ENCODE assay signal across 8 cellular contexts in the genomic region with DNA sequence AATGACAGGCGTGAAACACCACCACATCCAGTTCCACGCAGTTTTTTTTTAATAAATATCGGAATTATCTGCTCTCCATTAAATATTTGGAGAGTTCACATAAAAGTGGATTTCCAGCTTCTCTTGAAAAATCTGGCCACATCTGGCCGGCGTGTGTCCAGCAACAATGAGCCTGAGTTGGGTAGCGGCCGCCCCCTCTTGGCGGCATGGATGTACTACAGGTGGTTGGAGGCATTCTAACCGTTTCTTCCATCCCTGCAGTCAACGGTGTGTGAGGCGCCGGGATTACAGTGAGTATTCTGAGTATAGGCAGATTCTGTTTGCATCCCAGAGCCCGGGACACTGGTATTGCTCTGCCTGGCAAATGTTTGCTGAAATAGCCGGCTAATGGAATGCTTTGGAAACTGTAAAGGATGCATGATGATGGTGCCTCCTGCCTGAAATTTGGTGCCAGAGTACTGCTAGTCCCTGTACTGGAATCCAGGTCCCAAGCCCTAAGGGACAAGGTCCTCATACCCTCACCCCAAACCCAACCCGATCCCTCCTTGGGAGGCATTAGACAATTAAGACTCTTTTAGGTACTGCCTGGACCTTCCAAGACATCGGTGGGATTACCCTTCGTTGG. TPM values are rescaled to one million over a fixed set of nuclear protein-coding genes. Genes with fewer than 3 reads are reported as not detected.
A peak's percentile ranks its signal among the peaks of the same experiment; 100 is the strongest.
DNase-seq lines count a peak whose midpoint lies in the region; ATAC-seq and TF ChIP-seq lines count a peak whose summit lies in the region.

No MANE protein-coding gene starts in this region.

- H2AFZ ChIP-seq in GM23248, result peak overlapping the region; percentile 32; the same call in 1 of the 2 replicates

- 12 to 14% methylated on average over 17 of the region's 17 CpGs for WGBS in GM23248 (ENCODE audit: low coverage in 1 of 2, low lambda C conversion rate in 2 of 2, missing lambda C conversion rate in 2 of 2), 2 experiments

- in situ Hi-C loops in GM23248 (cut with MboI), result no loop called here

- H3K27ac ChIP-seq in GM23248, result no peak overlapping the region

- no peaks in the 10 kb centered on the region for H3K4me1 ChIP-seq in GM23248 (ENCODE audit: insufficient read depth)

- no peaks in the 10 kb centered on the region for H3K79me2 ChIP-seq in GM23248 (ENCODE audit: insufficient read depth)

- TF ChIP-seq CTCF in fibroblast of the aortic adventitia (IDR thresholded peaks at IDR 0.05; ENCODE audit: insufficient read depth, low read length), result peak; percentile 88
- TF ChIP-seq CTCF in omental fat pad (IDR thresholded peaks at IDR 0.05), result peak in 1 of 3 donors; percentile 6

- H3K9ac ChIP-seq in GM23248, result no peak overlapping the region

- H3F3A ChIP-seq in GM23248 (ENCODE audit: insufficient read depth), result no peaks in the 10 kb centered on the region

- no peaks in the 10 kb centered on the region for H4K20me1 ChIP-seq in GM23248 (ENCODE audit: insufficient read depth)

- peak; percentile 34 for ATAC-seq in omental fat pad (ENCODE audit: low FRiP score)
- no peak for ATAC-seq in HG03039 (IDR thresholded peaks at IDR 0.05; ENCODE audit: unreplicated experiment)

- peak overlapping the region; percentile 38 for H3K4me2 ChIP-seq in GM23248 (ENCODE audit: unreplicated experiment)

- H3K4me3 ChIP-seq in GM23248 (peak overlapping the region; percentile 33; the same call in 1 of the 2 replicates), fibroblast of the aortic adventitia (ENCODE audit: low read depth, low read length) (no peak overlapping the region)

- no peaks in the 10 kb centered on the region for H3K27me3 ChIP-seq in GM23248 (replicated peaks; ENCODE audit: insufficient read depth)

- DNase-seq in DMS 273 (lab: John Stamatoyannopoulos, UW; ENCODE audit: unreplicated experiment) (peak; percentile 54), DMS 273 treated with DMSO at 0.1 percent for 48 hours (lab: John Stamatoyannopoulos, UW) (no peak), GM23248 (peak; percentile 79), NCI-H187 treated with DMSO at 0.1 percent for 48 hours (lab: John Stamatoyannopoulos, UW) (peak; percentile 7), fibroblast of the aortic adventitia (ENCODE audit: low read depth) (peak; percentile 79), omental fat pad (ENCODE audit: low spot score) (no peak)
- peak; percentile 85 for DNase-seq in activated CD8-positive, alpha-beta memory T cell treated with anti-CD3 and anti-CD28 coated beads, Interleukin-2, amount 50 U/mL, for 48 hours

- H3K9me3 ChIP-seq in GM23248 (ENCODE audit: low read depth), result no peaks in the 10 kb centered on the region

- H3K9me2 ChIP-seq in GM23248 (ENCODE audit: insufficient read depth), result no peaks in the 10 kb centered on the region

- H3K36me3 ChIP-seq in GM23248 (ENCODE audit: low read depth), result no peaks in the 10 kb centered on the region

RNA-seq across cellular contexts. Expression of a gene that starts 13.6 kb away (rescaled TPM):
- 21.1 and 23.5 TPM in 2 replicates for total RNA-seq in GM23248 (2014; rRNA removed; shearing (Covaris generic))
- 10.5 and 11.2 TPM in 2 replicates for polyA plus RNA-seq in GM23248 (2016; fragmentation: Nextera tagmentation; extraction: Ambion mirVana)
- total RNA-seq in fibroblast of the aortic adventitia (ENCODE audit: low replicate concordance), result 26.2 and 42.6 TPM in 2 replicates
- 10 to 100 TPM; 26.6 to 62.6 (median 27.9) TPM for total RNA-seq in omental fat pad

RNA-seq across cellular contexts. Expression of a gene that starts 15.5 kb away (rescaled TPM):
- 0.13 and 0.54 TPM in 2 replicates for total RNA-seq in GM23248 (2014; rRNA removed; shearing (Covaris generic))
- 0.47 and 0.56 TPM in 2 replicates for polyA plus RNA-seq in GM23248 (2016; fragmentation: Nextera tagmentation; extraction: Ambion mirVana)
- total RNA-seq in fibroblast of the aortic adventitia (ENCODE audit: low replicate concordance) (1.5 and 2.8 TPM in 2 replicates), omental fat pad (100 to 1,000 TPM; 118 to 287 (median 228) TPM)

Comparison
In these comparisons a context has a peak if more than half of its experiments do, and no peak if none do; other contexts are left out.
1. DNase-seq: peak in DMS 273 (single experiment), GM23248 (single experiment), NCI-H187 treated with DMSO at 0.1 percent for 48 hours (single experiment), activated CD8-positive, alpha-beta memory T cell treated with anti-CD3 and anti-CD28 coated beads, Interleukin-2, amount 50 U/mL, for 48 hours (single experiment) and fibroblast of the aortic adventitia (single experiment); none in DMS 273 treated with DMSO at 0.1 percent for 48 hours (single experiment) and omental fat pad (single experiment).
2. RNA of a gene that starts 15.5 kb away (total RNA-seq): 118 to 287 TPM in omental fat pad; 1.5 to 2.8 TPM in fibroblast of the aortic adventitia and 0.13 to 0.54 TPM in GM23248; every median in the first group is over 10 times any median in the second.